In the genomic region with DNA sequence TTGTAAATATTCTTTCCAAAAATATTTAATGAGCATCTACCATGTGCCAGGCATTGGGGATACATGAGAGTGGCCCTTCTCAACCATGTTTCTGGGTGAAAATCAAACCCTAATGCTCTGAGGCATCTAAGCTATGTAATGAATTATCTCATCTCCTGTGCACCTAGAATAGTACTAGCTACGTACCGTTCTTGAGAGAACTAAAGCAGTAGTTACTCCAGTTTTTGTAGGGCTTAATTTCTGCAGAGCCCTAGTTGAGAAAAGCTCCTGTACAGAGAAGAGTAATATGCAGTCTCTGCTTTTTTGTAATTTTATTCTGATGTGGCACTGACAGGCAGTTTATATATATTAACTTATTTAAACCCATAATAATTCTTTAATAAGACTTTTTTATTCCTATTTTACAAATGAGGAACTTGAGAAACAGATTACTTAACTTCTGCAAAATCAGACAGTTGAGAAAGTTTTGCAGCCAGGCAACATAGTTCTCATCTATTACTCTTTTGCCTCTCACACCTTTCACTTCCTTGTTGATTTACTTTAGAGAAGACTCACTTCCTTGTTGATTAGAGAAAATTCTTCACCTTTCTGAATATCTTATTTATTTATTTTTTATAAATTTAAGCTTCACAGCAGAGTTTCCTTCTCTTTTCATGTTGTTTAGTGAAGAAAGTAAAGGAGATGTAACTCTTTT, we compare ENCODE assay signal across 8 cellular contexts. TPM values are rescaled to one million over a fixed set of nuclear protein-coding genes. Genes with fewer than 3 reads are reported as not detected.
A peak's percentile ranks its signal among the peaks of the same experiment; 100 is the strongest.
DNase-seq lines count a peak whose midpoint lies in the region; ATAC-seq and TF ChIP-seq lines count a peak whose summit lies in the region.

No MANE protein-coding gene starts in this region.

- intact Hi-C loops in natural killer cell (cut with micrococcal nuclease) = no loop called here
- intact Hi-C loops in body of pancreas (cut with DNase I) = no loop called here
- intact Hi-C loops in left ventricle myocardium superior (cut with micrococcal nuclease) = no loop called here
- intact Hi-C loops in thyroid gland (cut with DNase I) = no loop called here

- H3K27me3 ChIP-seq in body of pancreas = no peaks in the 10 kb centered on the region
- H3K27me3 ChIP-seq in thyroid gland = no peaks in the 10 kb centered on the region

- H3K4me1 ChIP-seq in body of pancreas = peaks cover 41% of the 10 kb centered on the region
- peaks cover 27 to 43% of the 10 kb centered on the region in 2 donors for H3K4me1 ChIP-seq in thyroid gland

- TF ChIP-seq POLR2A in body of pancreas (IDR thresholded peaks at IDR 0.05) = no peak
- TF ChIP-seq POLR2A in thyroid gland (IDR thresholded peaks at IDR 0.05) = no peak

- H3K27me3 Mint-ChIP-seq in natural killer cell (ENCODE audit: low read depth in 2 of 2) = no peaks in the 10 kb centered on the region

- H3K36me3 ChIP-seq in body of pancreas (replicated peaks in 1 of 2; ENCODE audit: insufficient read depth in 1 of 2, low read depth in 2 of 2) (no peaks in the 10 kb centered on the region), thyroid gland (no peaks in the 10 kb centered on the region)

- TF ChIP-seq CTCF in natural killer cell (IDR thresholded peaks at IDR 0.05) (no peak), body of pancreas (IDR thresholded peaks at IDR 0.05) (no peak), thyroid gland (IDR thresholded peaks at IDR 0.05) (no peak)

- H3K4me3 Mint-ChIP-seq in natural killer cell = peak overlapping the region; percentile 76

- H3K27ac Mint-ChIP-seq in natural killer cell = peak overlapping the region; percentile 89 to 97

- ATAC-seq in GM18519 (IDR thresholded peaks at IDR 0.05; ENCODE audit: low FRiP score, unreplicated experiment) (peak; percentile 47), HG02852 (IDR thresholded peaks at IDR 0.05; ENCODE audit: unreplicated experiment) (peak; percentile 31), natural killer cell (no peak), body of pancreas (no peak), left ventricle myocardium superior (no peak)

- H3K27ac ChIP-seq in body of pancreas (peak overlapping the region in 2 of 4 donors; percentile 34 to 95), thyroid gland (no peak overlapping the region)

- H3K4me3 ChIP-seq in body of pancreas (no peak overlapping the region), thyroid gland (replicated peaks in 1 of 3) (no peak overlapping the region)

- DNase-seq in SIG-M5 (lab: John Stamatoyannopoulos, UW) = peak; percentile 58
- no peak for DNase-seq in natural killer cell
- no peak for DNase-seq in body of pancreas
- no peak for DNase-seq in NCI-H345 treated with DMSO at 0.1 percent for 48 hours (lab: John Stamatoyannopoulos, UW; ENCODE audit: unreplicated experiment)
- no peak for DNase-seq in left ventricle myocardium superior
- no peak for DNase-seq in thyroid gland

- 28 to 30% methylated on average over 2 of the region's 2 CpGs for WGBS in body of pancreas, 2 donors
- 74 to 82% methylated on average over 2 of the region's 2 CpGs for WGBS in thyroid gland, 2 donors

- H3K9me3 Mint-ChIP-seq in natural killer cell = no peaks in the 10 kb centered on the region

- H3K36me3 Mint-ChIP-seq in natural killer cell = no peaks in the 10 kb centered on the region

- H3K9me3 ChIP-seq in body of pancreas (no peaks in the 10 kb centered on the region), thyroid gland (no peaks in the 10 kb centered on the region)

- H3K4me1 Mint-ChIP-seq in natural killer cell = peaks cover 55 to 57% of the 10 kb centered on the region in 2 donors

RNA-seq across cellular contexts. Expression of gene SPOPL, which starts 3.1 kb away (rescaled TPM):
- total RNA-seq in natural killer cell (10 to 100 TPM; 32.2 to 35.9 (median 33.8) TPM), body of pancreas (10 to 100 TPM in 1 of 2 donors, 1 to 10 TPM in 1; 9.9 to 20.5 TPM), left ventricle myocardium superior (12.7 TPM), thyroid gland (10 to 100 TPM; 18.0 to 32.7 (median 24.0) TPM)

Comparison
In these comparisons a context has a peak if more than half of its experiments do, and no peak if none do; other contexts are left out.
1. ATAC-seq: peak in GM18519 (single experiment) and HG02852 (single experiment); none in natural killer cell (0 of 3), body of pancreas (single experiment) and left ventricle myocardium superior (single experiment).